In the genomic region with DNA sequence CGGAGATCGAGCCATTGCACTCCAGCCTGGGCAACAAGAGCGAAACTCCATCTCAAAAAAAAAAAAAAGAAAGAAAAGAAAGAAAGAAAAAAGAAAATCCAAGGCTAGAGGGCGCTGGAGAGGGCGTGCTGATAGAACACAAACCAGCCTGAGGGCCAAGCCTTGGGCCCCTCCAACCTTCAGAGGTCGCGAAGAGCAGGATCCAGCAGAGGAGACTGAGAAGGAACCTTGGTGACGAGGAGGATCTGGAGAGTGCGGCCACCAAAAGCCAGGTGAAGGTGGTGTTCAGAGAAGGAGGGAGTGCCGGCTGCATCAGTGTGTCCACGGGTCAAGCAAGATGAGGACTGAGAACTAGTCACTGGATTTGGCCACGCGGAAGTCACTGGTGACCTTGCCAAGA, we compare ENCODE assay signal across 8 cellular contexts.
DNase-seq lines count a peak whose midpoint lies in the region; ATAC-seq and TF ChIP-seq lines count a peak whose summit lies in the region.

No MANE protein-coding gene starts in this region.

- H3K4me3 Mint-ChIP-seq in central memory CD8-positive, alpha-beta T cell = no peak overlapping the region

- ATAC-seq in central memory CD8-positive, alpha-beta T cell (replicated peaks; ENCODE audit: extremely low read depth, poor library complexity, severe bottlenecking) = no peak
- ATAC-seq in GM19463 (IDR thresholded peaks at IDR 0.05; ENCODE audit: unreplicated experiment) = no peak
- ATAC-seq in GM21381 (IDR thresholded peaks at IDR 0.05; ENCODE audit: unreplicated experiment) = no peak

- no peaks in the 10 kb centered on the region for H3K9me3 Mint-ChIP-seq in central memory CD8-positive, alpha-beta T cell

- H3K36me3 Mint-ChIP-seq in central memory CD8-positive, alpha-beta T cell (ENCODE audit: insufficient read depth) = peaks cover 3% of the 10 kb centered on the region

- DNase-seq in NCI-H82 (lab: John Stamatoyannopoulos, UW) (peak; percentile 46), NCI-H82 treated with DMSO at 0.1 percent for 48 hours (lab: John Stamatoyannopoulos, UW; ENCODE audit: unreplicated experiment) (no peak), NCI-H69 (lab: John Stamatoyannopoulos, UW) (peak; percentile 47), retinal pigment epithelial cell (ENCODE audit: low read depth) (no peak), substantia nigra (lab: John Stamatoyannopoulos, UW) (no peak)
- no peak for DNase-seq in central memory CD8-positive, alpha-beta T cell (ENCODE audit: low spot score in 2 of 2)

- no peak overlapping the region for H3K27ac ChIP-seq in substantia nigra (ENCODE audit: low read depth, low read length, poor library complexity, severe bottlenecking)

- no peaks in the 10 kb centered on the region for H3K27me3 Mint-ChIP-seq in central memory CD8-positive, alpha-beta T cell

- TF ChIP-seq CTCF in retinal pigment epithelial cell (conservative IDR thresholded peaks at IDR 0.05; ENCODE audit: low read depth, low read length) = peak; percentile 55

- no peak overlapping the region for H3K4me3 ChIP-seq in retinal pigment epithelial cell (ENCODE audit: low read length)

- peaks cover 22% of the 10 kb centered on the region for H3K4me1 Mint-ChIP-seq in central memory CD8-positive, alpha-beta T cell

- H3K27ac Mint-ChIP-seq in central memory CD8-positive, alpha-beta T cell (ENCODE audit: low read depth) = peak overlapping the region; percentile 75

Comparison
In these comparisons a context has a peak if more than half of its experiments do, and no peak if none do; other contexts are left out.
1. DNase-seq: peak in NCI-H82 (single experiment) and NCI-H69 (single experiment); none in NCI-H82 treated with DMSO at 0.1 percent for 48 hours (single experiment), central memory CD8-positive, alpha-beta T cell (0 of 2), retinal pigment epithelial cell (single experiment) and substantia nigra (0 of 49).